10 cellular contexts compared by ENCODE assay signal in genomic region chr10:124632566-124632965, GRCh38.
A peak's percentile ranks its signal among the peaks of the same experiment; 100 is the strongest.
DNase-seq lines count a peak whose midpoint lies in the region; ATAC-seq and TF ChIP-seq lines count a peak whose summit lies in the region.
"Had no signal": no experiment of that assay in that cellular context is flagged by ENCODE, and none has a peak within 500 bp of the region (broad histone marks: within the 10 kb centered on the region; RNA-seq: fewer than 3 reads in every experiment).

No MANE protein-coding gene starts in this region.

- peak overlapping the region; percentile 9 for H3K27ac ChIP-seq in OCI-LY1 (ENCODE audit: low read depth, low read length, poor library complexity, severe bottlenecking)
- peak overlapping the region; percentile 82 for H3K27ac ChIP-seq in cingulate gyrus (ENCODE audit: low read depth, low read length)
- H3K27ac ChIP-seq in lower lobe of right lung: peak overlapping the region; percentile 80
- peak overlapping the region; percentile 88 to 98 (median 93) for H3K27ac ChIP-seq in thyroid gland

- H3K9me3 ChIP-seq in OCI-LY1 (ENCODE audit: low read length): no peaks in the 10 kb centered on the region
- H3K9me3 ChIP-seq in lower lobe of right lung: no peaks in the 10 kb centered on the region
- H3K9me3 ChIP-seq in thyroid gland: no peaks in the 10 kb centered on the region

- H3K79me2 ChIP-seq in OCI-LY1 (ENCODE audit: insufficient read depth, low read length): peaks cover 9% of the 10 kb centered on the region

- no peak overlapping the region; the same call in 1 of the 2 replicates for H3K9ac ChIP-seq in OCI-LY1 (ENCODE audit: low read length)

- TF ChIP-seq CTCF in OCI-LY1 (IDR thresholded peaks at IDR 0.05; ENCODE audit: low read length): no peak
- TF ChIP-seq CTCF in lower lobe of right lung (IDR thresholded peaks at IDR 0.05): no peak
- TF ChIP-seq CTCF in thyroid gland (IDR thresholded peaks at IDR 0.05): no peak

- no peaks in the 10 kb centered on the region for H3F3A ChIP-seq in OCI-LY1 (ENCODE audit: insufficient read depth, low read length)

- no peak for TF ChIP-seq POLR2A in thyroid gland (IDR thresholded peaks at IDR 0.05)

- H4K20me1 ChIP-seq in OCI-LY1 (ENCODE audit: insufficient read depth, low read length): no peaks in the 10 kb centered on the region

- H3K4me1 ChIP-seq in OCI-LY1 (ENCODE audit: insufficient read depth, low read length, severe bottlenecking) (peaks cover 56% of the 10 kb centered on the region), lower lobe of right lung (peaks cover 71% of the 10 kb centered on the region), thyroid gland (peaks cover 52 to 56% of the 10 kb centered on the region in 2 donors)

- 40 to 41% methylated on average over 5 to 10 of the region's 10 CpGs for WGBS in thyroid gland, 2 donors

- no peak overlapping the region for H3K4me2 ChIP-seq in OCI-LY1 (ENCODE audit: low read length)

- H3K27me3 ChIP-seq in OCI-LY1 (ENCODE audit: insufficient read depth, low read length): no peaks in the 10 kb centered on the region
- H3K27me3 ChIP-seq in lower lobe of right lung (ENCODE audit: low read depth): no peaks in the 10 kb centered on the region
- H3K27me3 ChIP-seq in thyroid gland: no peaks in the 10 kb centered on the region

- peak; percentile 45 to 53 for ATAC-seq in lower lobe of right lung
- ATAC-seq in HG03439 (IDR thresholded peaks at IDR 0.05; ENCODE audit: unreplicated experiment): no peak
- ATAC-seq in GM19324 (IDR thresholded peaks at IDR 0.05; ENCODE audit: low FRiP score, unreplicated experiment): no peak
- ATAC-seq: activated CD8-positive, alpha-beta memory T cell treated with anti-CD3 and anti-CD28 coated beads, Interleukin-2, amount 10 ng/mL, durations not matched to agents 7 days and 5 days had no signal

- intact Hi-C loops in lower lobe of right lung (cut with DNase I): loop anchor here (10.0 kb wide), 1 partner anchor 112 kb away; the partner anchor contains the start of gene FAM53B
- intact Hi-C loops in thyroid gland (cut with DNase I): no loop called here

- no peaks in the 10 kb centered on the region for H3K9me2 ChIP-seq in OCI-LY1 (ENCODE audit: low read depth, low read length)

- DNase-seq in lower lobe of right lung (no peak), thyroid gland (peak; percentile 50 to 57)
- no peak for DNase-seq in stimulated activated CD4-positive, alpha-beta T cell treated with anti-CD3 and anti-CD28 coated beads, Interleukin-4, amount 100 ng/mL, for 24 hours
- DNase-seq: GF-D8, NCI-H187 had no signal

- no peak overlapping the region for H2AFZ ChIP-seq in OCI-LY1 (ENCODE audit: low read length)

- no peak overlapping the region for H3K4me3 ChIP-seq in OCI-LY1 (ENCODE audit: low read depth, low read length, poor library complexity, severe bottlenecking)
- peak overlapping the region; percentile 11 for H3K4me3 ChIP-seq in lower lobe of right lung
- H3K4me3 ChIP-seq in thyroid gland (replicated peaks in 1 of 3): no peak overlapping the region

- H3K36me3 ChIP-seq in OCI-LY1 (ENCODE audit: insufficient read depth, low read length) (peaks cover 10% of the 10 kb centered on the region; the same call in 1 of the 2 replicates), lower lobe of right lung (no peaks in the 10 kb centered on the region), thyroid gland (no peaks in the 10 kb centered on the region)

Comparison
In these comparisons a context has a peak if more than half of its experiments do, and no peak if none do; other contexts are left out.
1. H3K27ac ChIP-seq: peak in every context shown above with its lines; median percentile 93 in thyroid gland; 82 in cingulate gyrus; 80 in lower lobe of right lung; 9 in OCI-LY1.
2. ATAC-seq: peak in lower lobe of right lung (2 of 2); none in HG03439 (single experiment) and GM19324 (single experiment).
3. DNase-seq: peak in thyroid gland (2 of 2); none in lower lobe of right lung (single experiment) and stimulated activated CD4-positive, alpha-beta T cell treated with anti-CD3 and anti-CD28 coated beads, Interleukin-4, amount 100 ng/mL, for 24 hours (single experiment).